Comparison of ENCODE assay signal across 15 cellular contexts in the genomic region with DNA sequence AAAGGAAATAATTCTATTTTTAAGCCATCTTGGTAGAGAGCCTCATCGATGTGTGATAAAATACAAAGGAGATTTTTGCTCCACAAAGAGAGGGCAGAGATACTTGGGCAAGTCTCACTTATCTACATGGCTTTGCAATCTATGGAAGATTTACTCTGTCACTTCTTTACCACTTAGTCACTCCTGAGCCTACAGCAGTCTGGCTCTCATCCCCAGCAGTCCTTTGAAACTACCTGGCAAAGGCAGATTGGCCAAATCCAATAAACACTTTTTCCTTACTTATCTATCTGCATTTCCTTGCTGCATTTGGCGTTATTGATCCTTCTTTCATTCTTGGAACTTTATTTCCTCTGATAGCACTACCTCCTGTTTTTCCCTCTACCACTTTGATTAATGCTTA.
DNase-seq lines count a peak whose midpoint lies in the region; ATAC-seq, FAIRE-seq and TF ChIP-seq lines count a peak whose summit lies in the region.
"Had no signal": no experiment of that assay in that cellular context is flagged by ENCODE, and none has a peak within 500 bp of the region (broad histone marks: within the 10 kb centered on the region; RNA-seq: fewer than 3 reads in every experiment).

No MANE protein-coding gene starts in this region.

- no peak overlapping the region for H3K4me2 ChIP-seq in H9 (ENCODE audit: insufficient read depth, insufficient read length, low read length)

- peaks cover 3 to 30% (median 16%) of the 10 kb centered on the region in 3 experiments; a peak in 5 of 7 replicates for H3K36me3 Mint-ChIP-seq in H9 (ENCODE audit: insufficient read depth in 1 of 3, low read depth in 3 of 3)
- no peaks in the 10 kb centered on the region for H3K36me3 Mint-ChIP-seq in chondrocyte (ENCODE audit: low read depth)
- H3K36me3 Mint-ChIP-seq: CD4-positive, alpha-beta memory T cell had no signal

- no peak overlapping the region for H3T11ph ChIP-seq in H9 (ENCODE audit: low read length)

- TF ChIP-seq CTCF in H9 (conservative IDR thresholded peaks at IDR 0.05) (no peak), pancreas (IDR thresholded peaks at IDR 0.05) (no peak), chondrocyte (IDR thresholded peaks at IDR 0.05) (no peak)

- H2BK120ac ChIP-seq in H9 (ENCODE audit: low read depth, low read length, poor library complexity, severe bottlenecking), result no peak overlapping the region

- H3K4me1 ChIP-seq in H9 (ENCODE audit: insufficient read depth, low read length), result peaks cover 7% of the 10 kb centered on the region; the same call in 1 of the 2 replicates
- peaks cover 0 to 7% (median 5%) of the 10 kb centered on the region in 3 donors for H3K4me1 ChIP-seq in pancreas

- no peak overlapping the region for H3K14ac ChIP-seq in H9 (ENCODE audit: insufficient read depth, low read length)

- H2BK12ac ChIP-seq in H9 (ENCODE audit: insufficient read length, low read depth, low read length), result no peak overlapping the region

- in situ Hi-C loops in KBM-7 (cut with MboI; ENCODE audit: low pct_unique_long_range_greater_than_20kb, low sequenced_read_pairs), result no loop called here

- H3K23me2 ChIP-seq in H9 (ENCODE audit: insufficient read length, low read depth, low read length, poor library complexity, severe bottlenecking), result no peaks in the 10 kb centered on the region

- H3K4ac ChIP-seq in H9 (ENCODE audit: low read depth, low read length), result no peak overlapping the region

- H3K9me3 ChIP-seq in H9 (ENCODE audit: control insufficient read depth, low read depth, low read length), result no peaks in the 10 kb centered on the region
- H3K9me3 ChIP-seq in pancreas, result no peaks in the 10 kb centered on the region

- no peak overlapping the region for H4K5ac ChIP-seq in H9 (ENCODE audit: insufficient read length, low read depth, low read length)

- H3K79me2 ChIP-seq in H9 (ENCODE audit: insufficient read depth, low read length), result no peaks in the 10 kb centered on the region

- H2BK5ac ChIP-seq in H9 (ENCODE audit: insufficient read length, low read length), result no peak overlapping the region

- H3K4me1 Mint-ChIP-seq in H9 (peaks cover 32 to 37% of the 10 kb centered on the region in 2 experiments), chondrocyte (ENCODE audit: low read depth) (no peaks in the 10 kb centered on the region)
- H3K4me1 Mint-ChIP-seq: CD4-positive, alpha-beta memory T cell had no signal

- intact Hi-C loops in pancreas (cut with DNase I), result no loop called here

- no peak overlapping the region for H3K23ac ChIP-seq in H9 (ENCODE audit: insufficient read length, low read depth, low read length)

- no peak overlapping the region for H3K4me3 ChIP-seq in pancreas
- H3K4me3 ChIP-seq: HAP-1 had no signal

- no peaks in the 10 kb centered on the region for H4K20me1 ChIP-seq in H9 (ENCODE audit: control insufficient read depth, insufficient read depth, insufficient read length)

- H3K9ac ChIP-seq in H9 (ENCODE audit: extremely low read depth, insufficient read length, low read length), result no peak overlapping the region

- DNase-seq in H9, result no peak
- peak; percentile 56 for DNase-seq in NCI-H82 treated with DMSO at 0.1 percent for 48 hours (lab: John Stamatoyannopoulos, UW; ENCODE audit: unreplicated experiment)
- DNase-seq in pancreas, result no peak
- DNase-seq in KBM-7, result no peak
- no peak for DNase-seq in nucleus accumbens (lab: John Stamatoyannopoulos, UW)
- no peak for DNase-seq in chondrocyte (ENCODE audit: low spot score)
- DNase-seq: C1 segment of cervical spinal cord; CD4-positive, alpha-beta memory T cell; COR-L47; DMS153; DND-41; HFFc6 had no signal

- H3K27ac Mint-ChIP-seq in H9 (peak overlapping the region in 2 of 3 experiments; percentile 60 to 74; a peak in 4 of 7 replicates), chondrocyte (ENCODE audit: unreplicated experiment) (no peak overlapping the region)
- H3K27ac Mint-ChIP-seq: CD4-positive, alpha-beta memory T cell; HFFc6 had no signal

- H3K56ac ChIP-seq in H9 (ENCODE audit: insufficient read length, low read depth, low read length), result no peak overlapping the region

- peak in 3 of 4 donors; percentile 38 to 60 (median 51) for ATAC-seq in pancreas

- H3K27me3 Mint-ChIP-seq in H9 (ENCODE audit: low read depth), result no peaks in the 10 kb centered on the region
- no peaks in the 10 kb centered on the region for H3K27me3 Mint-ChIP-seq in chondrocyte (ENCODE audit: low read depth)
- H3K27me3 Mint-ChIP-seq: CD4-positive, alpha-beta memory T cell had no signal

- no peaks in the 10 kb centered on the region for H3K79me1 ChIP-seq in H9 (ENCODE audit: insufficient read depth, low read depth, low read length, poor library complexity, severe bottlenecking)

- no peak overlapping the region for H3K18ac ChIP-seq in H9 (ENCODE audit: insufficient read length, low read depth, low read length)

- no peak overlapping the region for H2BK15ac ChIP-seq in H9 (ENCODE audit: low read depth, low read length)

- H3K27ac ChIP-seq in H9 (ENCODE audit: insufficient read length, low read depth, low read length) (no peak overlapping the region), pancreas (peak overlapping the region in 1 of 4 donors; percentile 3)

- no peak overlapping the region for H2BK20ac ChIP-seq in H9 (ENCODE audit: low read depth, low read length, poor library complexity, severe bottlenecking)

- H4K91ac ChIP-seq in H9 (ENCODE audit: insufficient read length, low read depth, low read length), result no peak overlapping the region

- no peak for FAIRE-seq in pancreas (lab: Jason Lieb, UNC)
- FAIRE-seq: G401.6, GM12892 had no signal

- no peaks in the 10 kb centered on the region for H3K27me3 ChIP-seq in H9 (ENCODE audit: insufficient read depth, low read length)
- no peaks in the 10 kb centered on the region for H3K27me3 ChIP-seq in pancreas

- no peak overlapping the region for H2AFZ ChIP-seq in H9 (ENCODE audit: low read length)

- no peak overlapping the region for H3K4me3 Mint-ChIP-seq in H9
- no peak overlapping the region for H3K4me3 Mint-ChIP-seq in chondrocyte (ENCODE audit: unreplicated experiment)
- H3K4me3 Mint-ChIP-seq: CD4-positive, alpha-beta memory T cell; HFFc6 had no signal

- no CpG with 5 or more reads among the region's 2 CpGs for WGBS in H9 (ENCODE audit: extremely low coverage, insufficient read length, low lambda C conversion rate)
- WGBS in pancreas, 2 donors, result 56 to 69% methylated on average over 2 of the region's 2 CpGs

- H2AK5ac ChIP-seq in H9 (ENCODE audit: insufficient read length, low read length), result no peak overlapping the region

- no peaks in the 10 kb centered on the region for H3K36me3 ChIP-seq in pancreas
- H3K36me3 ChIP-seq: HAP-1 had no signal

- H4K8ac ChIP-seq in H9 (replicated peaks; ENCODE audit: insufficient read length, low read depth, low read length), result no peak overlapping the region

- H3K9me3 Mint-ChIP-seq in H9, result peaks cover 18 to 26% of the 10 kb centered on the region in 2 experiments
- H3K9me3 Mint-ChIP-seq in chondrocyte (ENCODE audit: low read depth), result peaks cover 12% of the 10 kb centered on the region
